Comparison of ENCODE assay signal across 13 cellular contexts in genomic region chr4:86443495-86443894, GRCh38.
"Had no signal": no experiment of that assay in that cellular context is flagged by ENCODE, and none has a peak within 500 bp of the region (broad histone marks: within the 10 kb centered on the region; RNA-seq: fewer than 3 reads in every experiment).

No MANE protein-coding gene starts in this region.

- H3K4me1 ChIP-seq: gastroesophageal sphincter, left lung, tibial nerve had no signal

- H3K27me3 ChIP-seq: gastroesophageal sphincter, left lung, tibial nerve had no signal

- H3K27ac Mint-ChIP-seq: activated CD8-positive, alpha-beta memory T cell treated with anti-CD3 and anti-CD28 coated beads, Interleukin-2, amount 10 ng/mL, durations not matched to agents 7 days and 5 days; activated naive CD8-positive, alpha-beta T cell treated with anti-CD3 and anti-CD28 coated beads for 36 hours; activated T-cell treated with anti-CD3 and anti-CD28 coated beads, Interleukin-2, amount 50 U/mL, for 24 hours; T-helper 1 cell treated with Interleukin-12 subunit alpha and Interleukin-12 subunit beta and Interleukin-4 antibody, amounts not matched to agents 30 μg/mL and 1 μg/mL, for 36 hours had no signal

- H3K9me3 Mint-ChIP-seq: activated T-cell treated with anti-CD3 and anti-CD28 coated beads, Interleukin-2, amount 50 U/mL, for 24 hours; T-helper 1 cell treated with Interleukin-12 subunit alpha and Interleukin-12 subunit beta and Interleukin-4 antibody, amounts not matched to agents 30 μg/mL and 1 μg/mL, for 36 hours had no signal

- ATAC-seq: activated CD8-positive, alpha-beta memory T cell treated with anti-CD3 and anti-CD28 coated beads, Interleukin-2, amount 10 ng/mL, durations not matched to agents 7 days and 5 days; gastroesophageal sphincter; left lung; right cardiac atrium had no signal

- DNase-seq: activated CD4-positive, alpha-beta T cell treated with anti-CD3 and anti-CD28 coated beads, Interleukin-2, amount 50 U/mL, for 4 hours; activated CD4-positive, CD25-positive, alpha-beta regulatory T cell treated with anti-CD3 and anti-CD28 coated beads, Interleukin-2, amount 50 U/mL, for 72 hours; activated CD8-positive, alpha-beta memory T cell treated with anti-CD3 and anti-CD28 coated beads, Interleukin-2, amount 10 ng/mL, durations not matched to agents 7 days and 5 days; activated effector memory CD4-positive, alpha-beta T cell treated with anti-CD3 and anti-CD28 coated beads, Interleukin-2, amount 50 U/mL, for 16 hours; activated naive CD8-positive, alpha-beta T cell treated with anti-CD3 and anti-CD28 coated beads for 36 hours; activated T-cell treated with anti-CD3 and anti-CD28 coated beads, Interleukin-2, amount 50 U/mL, for 24 hours; left lung; posterior cingulate gyrus; right cardiac atrium; small intestine had no signal

- H3K4me1 Mint-ChIP-seq: activated CD8-positive, alpha-beta memory T cell treated with anti-CD3 and anti-CD28 coated beads, Interleukin-2, amount 10 ng/mL, durations not matched to agents 7 days and 5 days; activated naive CD8-positive, alpha-beta T cell treated with anti-CD3 and anti-CD28 coated beads for 36 hours had no signal

- H3K27me3 Mint-ChIP-seq: activated CD8-positive, alpha-beta memory T cell treated with anti-CD3 and anti-CD28 coated beads, Interleukin-2, amount 10 ng/mL, durations not matched to agents 7 days and 5 days had no signal

- H3K9me3 ChIP-seq: gastroesophageal sphincter had no signal

- H3K36me3 Mint-ChIP-seq: activated CD8-positive, alpha-beta memory T cell treated with anti-CD3 and anti-CD28 coated beads, Interleukin-2, amount 10 ng/mL, durations not matched to agents 7 days and 5 days; activated naive CD8-positive, alpha-beta T cell treated with anti-CD3 and anti-CD28 coated beads for 36 hours had no signal

- H3K27ac ChIP-seq: gastroesophageal sphincter, left lung, tibial nerve had no signal

- H3K36me3 ChIP-seq: gastroesophageal sphincter, left lung, tibial nerve had no signal

- H3K4me3 Mint-ChIP-seq: activated CD8-positive, alpha-beta memory T cell treated with anti-CD3 and anti-CD28 coated beads, Interleukin-2, amount 10 ng/mL, durations not matched to agents 7 days and 5 days; activated naive CD8-positive, alpha-beta T cell treated with anti-CD3 and anti-CD28 coated beads for 36 hours; activated T-cell treated with anti-CD3 and anti-CD28 coated beads, Interleukin-2, amount 50 U/mL, for 24 hours; T-helper 1 cell treated with Interleukin-12 subunit alpha and Interleukin-12 subunit beta and Interleukin-4 antibody, amounts not matched to agents 30 μg/mL and 1 μg/mL, for 36 hours had no signal

- H3K4me3 ChIP-seq: gastroesophageal sphincter, left lung, tibial nerve had no signal
